Comparison of ENCODE assay signal across 6 cellular contexts in the genomic region with DNA sequence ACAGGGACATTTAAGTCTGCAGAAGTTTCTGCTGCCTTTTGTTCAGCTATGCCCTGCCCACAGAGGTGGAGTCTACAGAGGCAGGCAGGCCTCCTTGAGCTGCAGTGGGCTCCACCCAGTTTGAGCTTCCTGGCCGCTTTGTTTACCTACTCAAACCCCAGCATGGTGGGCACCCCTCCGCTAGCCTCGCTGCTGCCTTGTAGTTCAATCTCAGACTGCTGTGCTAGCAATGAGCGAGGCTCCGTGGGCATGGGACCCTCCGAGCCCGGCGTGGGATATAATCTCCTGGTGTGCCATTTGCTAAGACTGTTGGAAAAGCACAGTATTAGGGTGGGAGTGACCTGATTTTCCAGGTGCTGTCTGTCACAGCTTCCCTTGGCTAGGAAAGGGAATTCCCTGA. TPM values are rescaled to one million over a fixed set of nuclear protein-coding genes. Genes with fewer than 3 reads are reported as not detected.
DNase-seq lines count a peak whose midpoint lies in the region; ATAC-seq, FAIRE-seq and TF ChIP-seq lines count a peak whose summit lies in the region.
"Not testable (repeated sequence)": the region's sequence is repeated elsewhere in the genome, so short reads cannot be mapped to it uniquely, and the experiment has no call there.

No MANE protein-coding gene starts in this region.

- H3K4me1 ChIP-seq in kidney (ENCODE audit: control insufficient read depth in 1 of 2, insufficient read depth in 1 of 2, low read depth in 1 of 2, low read length in 2 of 2); sigmoid colon; upper lobe of right lung: not testable (repeated sequence)

- not testable (repeated sequence) for TF ChIP-seq EP300 in sigmoid colon (IDR thresholded peaks at IDR 0.05)

- 82 to 87% methylated on average over 8 of the region's 8 CpGs for WGBS in sigmoid colon, 2 donors

- not testable (repeated sequence) for H3K36me3 ChIP-seq in kidney (ENCODE audit: control insufficient read depth in 1 of 2, insufficient read depth in 2 of 2, low read length in 2 of 2); sigmoid colon; upper lobe of right lung

- TF ChIP-seq POLR2A in sigmoid colon (IDR thresholded peaks at IDR 0.05), result not testable (repeated sequence)

- not testable (repeated sequence) for FAIRE-seq in kidney (lab: Jason Lieb, UNC)

- intact Hi-C loops in kidney (cut with DNase I); posterior vena cava (cut with DNase I); sigmoid colon (cut with DNase I); upper lobe of right lung (cut with DNase I): not testable (repeated sequence)

- TF ChIP-seq CTCF in chondrocyte (IDR thresholded peaks at IDR 0.05); kidney (IDR thresholded peaks at IDR 0.05; ENCODE audit: borderline replicate concordance, extremely low read depth, insufficient read depth); sigmoid colon (IDR thresholded peaks at IDR 0.05); upper lobe of right lung (IDR thresholded peaks at IDR 0.05): not testable (repeated sequence)

- peaks cover 20% of the 10 kb centered on the region for H3K9me3 Mint-ChIP-seq in chondrocyte (ENCODE audit: low read depth)

- not testable (repeated sequence) for H3K9ac ChIP-seq in kidney (ENCODE audit: low read length in 2 of 2)

- H3K27me3 Mint-ChIP-seq in chondrocyte (ENCODE audit: low read depth), result peaks cover 12% of the 10 kb centered on the region

- not testable (repeated sequence) for H3K9me3 ChIP-seq in kidney (ENCODE audit: control insufficient read depth in 1 of 2, low read length in 2 of 2); sigmoid colon; upper lobe of right lung

- not testable (repeated sequence) for H3K4me3 Mint-ChIP-seq in chondrocyte (ENCODE audit: unreplicated experiment)

- not testable (repeated sequence) for H3K4me1 Mint-ChIP-seq in chondrocyte (ENCODE audit: low read depth)

- not testable (repeated sequence) for H3K27ac Mint-ChIP-seq in chondrocyte (ENCODE audit: unreplicated experiment)

- peaks cover 12% of the 10 kb centered on the region for H3K36me3 Mint-ChIP-seq in chondrocyte (ENCODE audit: low read depth)

- H3K4me3 ChIP-seq in kidney (ENCODE audit: low read length in 2 of 2); sigmoid colon; upper lobe of right lung: not testable (repeated sequence)

- DNase-seq in activated effector memory CD4-positive, alpha-beta T cell treated with anti-CD3 and anti-CD28 coated beads, Interleukin-2, amount 50 U/mL, for 16 hours, result peak; percentile 51
- peak; percentile 38 for DNase-seq in chondrocyte (ENCODE audit: low spot score)
- DNase-seq in kidney, result peak; percentile 36
- DNase-seq in posterior vena cava (ENCODE audit: low spot score), result peak; percentile 54
- DNase-seq in sigmoid colon, result peak; percentile 45
- peak; percentile 13 for DNase-seq in upper lobe of right lung

- not testable (repeated sequence) for H3K27ac ChIP-seq in kidney (ENCODE audit: low read depth in 2 of 2, low read length in 2 of 2); sigmoid colon; upper lobe of right lung

- ATAC-seq in upper lobe of right lung, result not testable (repeated sequence)

- not testable (repeated sequence) for H3K27me3 ChIP-seq in sigmoid colon, upper lobe of right lung

RNA-seq across cellular contexts. Expression of a gene that starts 42.6 kb away (rescaled TPM):
- total RNA-seq in chondrocyte, result 22.0 to 41.2 TPM (median 26.2 TPM) in 3 replicates
- 49.6 TPM for total RNA-seq in kidney
- 33.3 TPM for polyA plus RNA-seq in kidney (ENCODE audit: insufficient read depth, low read depth, low replicate concordance)
- total RNA-seq in posterior vena cava, result 10 to 100 TPM; 41.8 to 56.1 TPM
- total RNA-seq in sigmoid colon, result 10 to 100 TPM; 27.4 to 38.5 (median 34.8) TPM
- polyA plus RNA-seq in sigmoid colon, result 10 to 100 TPM; 40.1 to 62.5 (median 41.8) TPM
- total RNA-seq in upper lobe of right lung, result 40.4 TPM
